ENCODE assay signal across 11 cellular contexts in genomic region chr11:29962243-29962642, GRCh38. TPM values are rescaled to one million over a fixed set of nuclear protein-coding genes. Genes with fewer than 3 reads are reported as not detected.
DNase-seq lines count a peak whose midpoint lies in the region; ATAC-seq and TF ChIP-seq lines count a peak whose summit lies in the region.
"Had no signal": no experiment of that assay in that cellular context is flagged by ENCODE, and none has a peak within 500 bp of the region (broad histone marks: within the 10 kb centered on the region; RNA-seq: fewer than 3 reads in every experiment).

No MANE protein-coding gene starts in this region.

- TF ChIP-seq CTCF in H9 (conservative IDR thresholded peaks at IDR 0.05) (peak; percentile 75), kidney epithelial cell (IDR thresholded peaks at IDR 0.05; ENCODE audit: insufficient read depth, low read length, poor library complexity, severe bottlenecking) (peak; percentile 23), prostate gland (IDR thresholded peaks at IDR 0.05) (peak in 1 of 4 experiments; percentile 18)

- H2BK5ac ChIP-seq in H9 (ENCODE audit: insufficient read length, low read length), result no peak overlapping the region
- H2BK5ac ChIP-seq in neuronal stem cell (ENCODE audit: low read length), result no peak overlapping the region

- H2BK15ac ChIP-seq in H9 (ENCODE audit: low read depth, low read length) (no peak overlapping the region), neuronal stem cell (ENCODE audit: low read length) (no peak overlapping the region)

- H2BK120ac ChIP-seq in H9 (ENCODE audit: low read depth, low read length, poor library complexity, severe bottlenecking), result no peak overlapping the region
- no peak overlapping the region for H2BK120ac ChIP-seq in neuronal stem cell (ENCODE audit: low read depth, low read length)

- H3K4ac ChIP-seq in H9 (ENCODE audit: low read depth, low read length), result no peak overlapping the region
- H3K4ac ChIP-seq in neuronal stem cell (ENCODE audit: low read length), result no peak overlapping the region

- peaks cover 5% of the 10 kb centered on the region; the same call in 1 of the 2 replicates for H3K4me1 ChIP-seq in H9 (ENCODE audit: insufficient read depth, low read length)
- H3K4me1 ChIP-seq in prostate gland (replicated peaks), result no peaks in the 10 kb centered on the region
- peaks cover 0 to under 1% of the 10 kb centered on the region in 2 donors for H3K4me1 ChIP-seq in neuronal stem cell (ENCODE audit: control insufficient read depth in 2 of 2, insufficient read depth in 1 of 2, low read depth in 1 of 2, low read length in 2 of 2)
- H3K4me1 ChIP-seq: colonic mucosa had no signal

- no peaks in the 10 kb centered on the region for H4K20me1 ChIP-seq in H9 (ENCODE audit: control insufficient read depth, insufficient read depth, insufficient read length)

- no peaks in the 10 kb centered on the region for H3K23me2 ChIP-seq in H9 (ENCODE audit: insufficient read length, low read depth, low read length, poor library complexity, severe bottlenecking)

- no peak overlapping the region for H3K9ac ChIP-seq in H9 (ENCODE audit: extremely low read depth, insufficient read length, low read length)
- H3K9ac ChIP-seq in neuronal stem cell (ENCODE audit: low read depth, low read length, poor library complexity), result no peak overlapping the region

- TF ChIP-seq POLR2A in prostate gland (IDR thresholded peaks at IDR 0.05), result no peak

- no peak overlapping the region for H3K23ac ChIP-seq in H9 (ENCODE audit: insufficient read length, low read depth, low read length)
- no peak overlapping the region for H3K23ac ChIP-seq in neuronal stem cell (ENCODE audit: low read depth, low read length, poor library complexity)

- H3K27ac ChIP-seq in H9 (ENCODE audit: insufficient read length, low read depth, low read length) (no peak overlapping the region), prostate gland (no peak overlapping the region), neuronal stem cell (replicated peaks; ENCODE audit: low read length) (no peak overlapping the region)
- H3K27ac ChIP-seq: colonic mucosa had no signal

- H3K18ac ChIP-seq in H9 (ENCODE audit: insufficient read length, low read depth, low read length) (no peak overlapping the region), neuronal stem cell (ENCODE audit: low read length) (no peak overlapping the region)

- H3K27me3 Mint-ChIP-seq in H9 (ENCODE audit: low read depth), result no peaks in the 10 kb centered on the region

- H3K27me3 ChIP-seq in H9 (ENCODE audit: insufficient read depth, low read length) (no peaks in the 10 kb centered on the region), kidney epithelial cell (ENCODE audit: control insufficient read depth, insufficient read depth, low read length) (no peaks in the 10 kb centered on the region), prostate gland (replicated peaks; ENCODE audit: insufficient read depth) (no peaks in the 10 kb centered on the region), neuronal stem cell (ENCODE audit: control insufficient read depth in 3 of 3, insufficient read depth in 3 of 3, low read depth in 1 of 3, low read length in 3 of 3) (no peaks in the 10 kb centered on the region)
- H3K27me3 ChIP-seq: colonic mucosa had no signal

- no peak overlapping the region for H3K4me3 Mint-ChIP-seq in H9

- H3K56ac ChIP-seq in H9 (ENCODE audit: insufficient read length, low read depth, low read length), result no peak overlapping the region

- no peak overlapping the region for H2BK20ac ChIP-seq in H9 (ENCODE audit: low read depth, low read length, poor library complexity, severe bottlenecking)

- peaks cover 39 to 40% of the 10 kb centered on the region in 2 experiments for H3K4me1 Mint-ChIP-seq in H9

- H3K4me3 ChIP-seq in kidney epithelial cell (ENCODE audit: low read depth, low read length) (no peak overlapping the region), prostate gland (no peak overlapping the region), neuronal stem cell (ENCODE audit: low read length in 2 of 2) (no peak overlapping the region)
- H3K4me3 ChIP-seq: colonic mucosa had no signal

- H4K91ac ChIP-seq in H9 (ENCODE audit: insufficient read length, low read depth, low read length), result no peak overlapping the region
- H4K91ac ChIP-seq in neuronal stem cell (ENCODE audit: low read depth, low read length, poor library complexity), result no peak overlapping the region

- H3K14ac ChIP-seq in H9 (ENCODE audit: insufficient read depth, low read length) (no peak overlapping the region), neuronal stem cell (ENCODE audit: low read length) (no peak overlapping the region)

- no CpG with 5 or more reads among the region's 2 CpGs for WGBS in H9 (ENCODE audit: extremely low coverage, insufficient read length, low lambda C conversion rate)
- WGBS in prostate gland, result 61% methylated on average over 2 of the region's 2 CpGs
- no CpG with 5 or more reads among the region's 2 CpGs for WGBS in neuronal stem cell (ENCODE audit: extremely low coverage in 2 of 2, insufficient read length in 2 of 2, insufficient replicate concordance in 1 of 2), 2 donors

- H4K5ac ChIP-seq in H9 (ENCODE audit: insufficient read length, low read depth, low read length), result no peak overlapping the region

- H3K79me2 ChIP-seq in H9 (ENCODE audit: insufficient read depth, low read length), result no peaks in the 10 kb centered on the region

- no peak overlapping the region for H2BK12ac ChIP-seq in H9 (ENCODE audit: insufficient read length, low read depth, low read length)
- no peak overlapping the region for H2BK12ac ChIP-seq in neuronal stem cell (ENCODE audit: low read length)

- H3K36me3 Mint-ChIP-seq in H9 (ENCODE audit: insufficient read depth in 1 of 3, low read depth in 3 of 3), result no peaks in the 10 kb centered on the region

- H4K8ac ChIP-seq in H9 (replicated peaks; ENCODE audit: insufficient read length, low read depth, low read length) (no peak overlapping the region), neuronal stem cell (ENCODE audit: low read depth, low read length) (no peak overlapping the region)

- no peaks in the 10 kb centered on the region; a peak in 1 of 5 replicates for H3K9me3 Mint-ChIP-seq in H9

- H2AFZ ChIP-seq in H9 (ENCODE audit: low read length) (no peak overlapping the region), neuronal stem cell (ENCODE audit: low read length) (no peak overlapping the region)

- H2AK5ac ChIP-seq in H9 (ENCODE audit: insufficient read length, low read length), result no peak overlapping the region
- no peak overlapping the region for H2AK5ac ChIP-seq in neuronal stem cell (ENCODE audit: low read depth, low read length)

- no peaks in the 10 kb centered on the region for H3K36me3 ChIP-seq in kidney epithelial cell (ENCODE audit: control insufficient read depth, insufficient read depth, low read length)
- no peaks in the 10 kb centered on the region for H3K36me3 ChIP-seq in prostate gland
- no peaks in the 10 kb centered on the region for H3K36me3 ChIP-seq in neuronal stem cell (replicated peaks in 1 of 2; ENCODE audit: control insufficient read depth in 2 of 2, insufficient read depth in 2 of 2, low read length in 2 of 2)
- H3K36me3 ChIP-seq: colonic mucosa had no signal

- no peaks in the 10 kb centered on the region for H3K9me3 ChIP-seq in H9 (ENCODE audit: control insufficient read depth, low read depth, low read length)
- no peaks in the 10 kb centered on the region for H3K9me3 ChIP-seq in prostate gland
- H3K9me3 ChIP-seq in neuronal stem cell (replicated peaks in 1 of 2; ENCODE audit: control insufficient read depth in 2 of 2, insufficient read depth in 1 of 2, low read depth in 1 of 2, low read length in 2 of 2), result no peaks in the 10 kb centered on the region
- H3K9me3 ChIP-seq: colonic mucosa had no signal

- H3K79me1 ChIP-seq in H9 (ENCODE audit: insufficient read depth, low read depth, low read length, poor library complexity, severe bottlenecking) (no peaks in the 10 kb centered on the region), neuronal stem cell (ENCODE audit: low read depth, low read length) (no peaks in the 10 kb centered on the region)

- no peak overlapping the region for H3T11ph ChIP-seq in H9 (ENCODE audit: low read length)

- H3K27ac Mint-ChIP-seq in H9, result no peak overlapping the region

- ATAC-seq in GM18502 (IDR thresholded peaks at IDR 0.05; ENCODE audit: poor library complexity, unreplicated experiment), result peak; percentile 76

- DNase-seq in H9 (peak; percentile 72), NCI-H69 (lab: John Stamatoyannopoulos, UW) (peak; percentile 12), kidney epithelial cell (ENCODE audit: low read depth) (no peak), globus pallidus (ENCODE audit: low spot score) (no peak), prostate gland (ENCODE audit: low spot score) (no peak), neuronal stem cell (ENCODE audit: low spot score) (no peak), anterior cingulate cortex (lab: John Stamatoyannopoulos, UW) (no peak)
- DNase-seq: colonic mucosa had no signal

- intact Hi-C loops in prostate gland (cut with DNase I), result no loop called here

- H3K4me2 ChIP-seq in H9 (ENCODE audit: insufficient read depth, insufficient read length, low read length) (no peak overlapping the region), neuronal stem cell (ENCODE audit: insufficient read depth, low read length, poor library complexity, severe bottlenecking) (no peak overlapping the region)

RNA-seq across cellular contexts. Expression of gene KCNA4, which starts 54.6 kb away (rescaled TPM):
- total RNA-seq in H9 (2021) (not detected in 2 replicates), kidney epithelial cell (not detected in 2 replicates), prostate gland (under 1 TPM in 1 of 2 donors, not detected in 1; 0.51 TPM)
- polyA plus RNA-seq in neuronal stem cell (2013, experiment 1 of 2), result 2.8 TPM
- polyA plus RNA-seq in neuronal stem cell (2013, experiment 2 of 2), result 3.1 TPM
- total RNA-seq: activated CD8-positive, alpha-beta memory T cell treated with anti-CD3 and anti-CD28 coated beads for 36 hours; lung microvascular endothelial cell had no signal

Comparison
In these comparisons a context has a peak if more than half of its experiments do, and no peak if none do; other contexts are left out.
1. DNase-seq: peak in H9 (single experiment) and NCI-H69 (single experiment); none in kidney epithelial cell (single experiment), globus pallidus (single experiment), prostate gland (single experiment), neuronal stem cell (single experiment) and anterior cingulate cortex (0 of 58).